ENCODE assay signal across 8 cellular contexts in the genomic region with DNA sequence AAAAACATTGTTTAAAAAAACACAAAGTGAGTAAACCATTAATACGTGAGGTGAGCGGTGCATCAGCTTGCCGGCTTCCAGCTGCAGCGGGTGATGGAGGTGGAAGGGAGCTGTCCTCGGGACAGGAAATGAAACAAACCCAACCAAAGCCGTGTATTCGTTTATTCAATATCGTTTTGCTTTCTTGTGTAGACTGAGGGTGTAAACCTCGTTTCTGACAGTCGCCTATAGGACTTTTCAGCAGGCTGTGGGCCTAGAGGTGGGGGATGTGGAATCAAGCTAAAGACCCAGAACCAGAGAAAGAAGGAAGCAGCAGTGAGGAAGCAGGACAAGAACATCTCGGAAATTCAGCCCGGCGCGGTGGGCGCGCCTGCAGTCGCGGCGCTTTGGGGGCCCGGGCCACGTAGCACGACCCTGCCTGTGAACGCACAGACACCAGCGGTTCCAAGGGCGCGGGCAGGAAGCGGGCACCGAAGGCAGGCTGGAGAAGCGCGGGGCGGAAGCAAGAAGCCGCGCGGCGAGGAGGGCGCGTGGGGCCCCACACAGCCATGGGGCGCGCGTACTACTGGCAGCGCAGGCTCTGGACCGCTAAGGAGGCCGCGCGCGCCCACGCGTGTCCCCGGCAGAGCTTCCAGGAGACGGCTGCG. TPM values are rescaled to one million over a fixed set of nuclear protein-coding genes. Genes with fewer than 3 reads are reported as not detected.
DNase-seq lines count a peak whose midpoint lies in the region; ATAC-seq and TF ChIP-seq lines count a peak whose summit lies in the region.

No MANE protein-coding gene starts in this region.

- H3K9me3 Mint-ChIP-seq in immature natural killer cell = peaks cover 0 to 6% (median 4%) of the 10 kb centered on the region in 6 donors

- ATAC-seq in GM19025 (IDR thresholded peaks at IDR 0.05; ENCODE audit: low read depth, unreplicated experiment) (peak; percentile 26), esophagus mucosa (no peak)

- peak overlapping the region; percentile 90 for H3K9ac ChIP-seq in adipocyte (ENCODE audit: low read length)

- H3K36me3 ChIP-seq in KOPT-K1 (ENCODE audit: insufficient read depth, low read length) (no peaks in the 10 kb centered on the region), adipocyte (ENCODE audit: control insufficient read depth, insufficient read depth, low read length, severe bottlenecking) (no peaks in the 10 kb centered on the region)

- H3K27ac ChIP-seq in 22Rv1 (peak overlapping the region; percentile 76), KOPT-K1 (ENCODE audit: low read depth, low read length, poor library complexity, severe bottlenecking) (peak overlapping the region; percentile 81)

- peak overlapping the region; percentile 89 to 100 (median 96) for H3K27ac Mint-ChIP-seq in immature natural killer cell

- no peaks in the 10 kb centered on the region for H3K27me3 ChIP-seq in adipocyte (replicated peaks; ENCODE audit: control insufficient read depth, insufficient read depth, low read length)

- peaks cover 0 to 14% (median 12%) of the 10 kb centered on the region in 3 donors for H3K36me3 Mint-ChIP-seq in immature natural killer cell

- peaks cover 18% of the 10 kb centered on the region for H3K9me3 ChIP-seq in KOPT-K1 (ENCODE audit: insufficient read depth, low read length, poor library complexity, severe bottlenecking)
- no peaks in the 10 kb centered on the region for H3K9me3 ChIP-seq in adipocyte (ENCODE audit: control insufficient read depth, low read length)

- peak; percentile 24 for DNase-seq in adipocyte (ENCODE audit: low read depth)
- no peak for DNase-seq in immature natural killer cell
- DNase-seq in stimulated activated CD4-positive, alpha-beta T cell treated with anti-CD3 and anti-CD28 coated beads, Interleukin-4, amount 100 ng/mL, for 48 hours (ENCODE audit: low read depth in 2 of 2) = peak; percentile 7 to 12
- no peak for DNase-seq in NCI-H774 (lab: John Stamatoyannopoulos, UW)

- peaks cover 23% of the 10 kb centered on the region for H3K4me1 ChIP-seq in adipocyte (ENCODE audit: control insufficient read depth, insufficient read depth, low read length)

- peak overlapping the region; percentile 65 to 95 (median 91) for H3K4me3 Mint-ChIP-seq in immature natural killer cell

- H3K4me3 ChIP-seq in adipocyte (ENCODE audit: low read length) = peak overlapping the region; percentile 84

- no peak for TF ChIP-seq CTCF in 22Rv1 (IDR thresholded peaks at IDR 0.05)

- H3K27me3 Mint-ChIP-seq in immature natural killer cell (ENCODE audit: low read depth in 3 of 3) = peaks cover 8 to 43% (median 36%) of the 10 kb centered on the region in 3 donors

- peaks cover 48 to 57% of the 10 kb centered on the region in 2 donors for H3K4me1 Mint-ChIP-seq in immature natural killer cell

RNA-seq across cellular contexts. Expression of gene ATP9B, which starts 0.8 kb away (rescaled TPM):
- polyA plus RNA-seq in immature natural killer cell = 10 to 100 TPM; 11.4 to 16.9 (median 11.5) TPM
- 19.6 TPM for total RNA-seq in esophagus mucosa

Comparison
In these comparisons a context has a peak if more than half of its experiments do, and no peak if none do; other contexts are left out.
1. DNase-seq: peak in adipocyte (single experiment) and stimulated activated CD4-positive, alpha-beta T cell treated with anti-CD3 and anti-CD28 coated beads, Interleukin-4, amount 100 ng/mL, for 48 hours (2 of 2); none in immature natural killer cell (0 of 3) and NCI-H774 (single experiment).